ENCODE assay signal across 34 cellular contexts in genomic region chr17:58089111-58089510, GRCh38. TPM values are rescaled to one million over a fixed set of nuclear protein-coding genes. Genes with fewer than 3 reads are reported as not detected.
A peak's percentile ranks its signal among the peaks of the same experiment; 100 is the strongest.
DNase-seq lines count a peak whose midpoint lies in the region; ATAC-seq and TF ChIP-seq lines count a peak whose summit lies in the region.
"Had no signal": no experiment of that assay in that cellular context is flagged by ENCODE, and none has a peak within 500 bp of the region (broad histone marks: within the 10 kb centered on the region; RNA-seq: fewer than 3 reads in every experiment).

No MANE protein-coding gene starts in this region.

- H3K9me3 Mint-ChIP-seq in nephron progenitor cell, result no peaks in the 10 kb centered on the region
- H3K9me3 Mint-ChIP-seq: activated naive CD4-positive, alpha-beta T cell treated with anti-CD3 and anti-CD28 coated beads, Interleukin-2, amount 10 ng/mL, durations not matched to agents 7 days and 5 days; mesothelial cell of epicardium; naive thymus-derived CD8-positive, alpha-beta T cell had no signal

- peaks cover 86% of the 10 kb centered on the region for H3K36me3 ChIP-seq in left ventricle myocardium inferior

- peaks cover 4% of the 10 kb centered on the region for H3K27me3 Mint-ChIP-seq in nephron progenitor cell (ENCODE audit: low read depth, poor library complexity)
- H3K27me3 Mint-ChIP-seq: activated naive CD4-positive, alpha-beta T cell treated with anti-CD3 and anti-CD28 coated beads, Interleukin-2, amount 10 ng/mL, durations not matched to agents 7 days and 5 days; naive thymus-derived CD8-positive, alpha-beta T cell had no signal

- peak overlapping the region; percentile 40 for H3K27ac ChIP-seq in left ventricle myocardium inferior (replicated peaks)
- peak overlapping the region; percentile 27 for H3K27ac ChIP-seq in caudate nucleus (ENCODE audit: low read depth, low read length)
- peak overlapping the region; percentile 73 for H3K27ac ChIP-seq in substantia nigra (ENCODE audit: low read depth, low read length, poor library complexity, severe bottlenecking)
- H3K27ac ChIP-seq: BLaER1, coronary artery, left lung, parathyroid adenoma, spleen, suprapubic skin had no signal

- DNase-seq in left ventricle myocardium inferior (no peak), Right ventricle myocardium inferior (ENCODE audit: missing footprints) (no peak), caudate nucleus (lab: John Stamatoyannopoulos, UW) (peak in 2 of 61 donors; percentile 21 to 34), nephron progenitor cell (no peak), substantia nigra (lab: John Stamatoyannopoulos, UW) (peak in 3 of 49 donors; percentile 5 to 24 (median 14)), hepatic stellate cell (ENCODE audit: low spot score) (no peak), DMS79 treated with DMSO at 0.1 percent for 48 hours (lab: John Stamatoyannopoulos, UW) (no peak), foreskin melanocyte (no peak)
- DNase-seq: ACHN; activated naive CD4-positive, alpha-beta T cell treated with anti-CD3 and anti-CD28 coated beads, Interleukin-2, amount 10 ng/mL, durations not matched to agents 7 days and 5 days; COR-L47; DMS53; GDM1; left lung; naive thymus-derived CD8-positive, alpha-beta T cell; NCI-H2029 treated with DMSO at 0.1 percent for 48 hours; NCI-H526; spleen; T-helper 1 cell had no signal

- peaks cover 60% of the 10 kb centered on the region for H3K4me1 Mint-ChIP-seq in nephron progenitor cell

- TF ChIP-seq CTCF in left ventricle myocardium inferior (IDR thresholded peaks at IDR 0.05; ENCODE audit: borderline replicate concordance) (peak; percentile 11), nephron progenitor cell (IDR thresholded peaks at IDR 0.05) (no peak)

- H3K9me3 ChIP-seq in left ventricle myocardium inferior (replicated peaks), result no peaks in the 10 kb centered on the region
- H3K9me3 ChIP-seq: BLaER1, HAP-1, left lung, spleen, suprapubic skin had no signal

- H3K27me3 ChIP-seq in left ventricle myocardium inferior (ENCODE audit: low read depth), result no peaks in the 10 kb centered on the region
- H3K27me3 ChIP-seq: BLaER1, left lung, spleen, suprapubic skin had no signal

- intact Hi-C loops in left ventricle myocardium inferior (cut with micrococcal nuclease) (no loop called here), Right ventricle myocardium inferior (cut with DNase I) (loop anchor here (5.0 kb wide), 1 partner anchor 232 kb away; no protein-coding TSS in a partner anchor)

- peaks cover 64% of the 10 kb centered on the region for H3K4me1 ChIP-seq in left ventricle myocardium inferior
- H3K4me1 ChIP-seq: HAP-1 had no signal

- peak overlapping the region; percentile 70 for H3K27ac Mint-ChIP-seq in nephron progenitor cell
- H3K27ac Mint-ChIP-seq: mesothelial cell of epicardium had no signal

- H3K36me3 Mint-ChIP-seq in nephron progenitor cell (ENCODE audit: low read depth), result peaks cover 79% of the 10 kb centered on the region

- H3K4me3 ChIP-seq in left ventricle myocardium inferior, result no peak overlapping the region
- H3K4me3 ChIP-seq: BLaER1, coronary artery, HAP-1, K562, left lung, spleen, suprapubic skin had no signal

- H3K4me3 Mint-ChIP-seq in nephron progenitor cell, result no peak overlapping the region
- H3K4me3 Mint-ChIP-seq: activated naive CD4-positive, alpha-beta T cell treated with anti-CD3 and anti-CD28 coated beads, Interleukin-2, amount 10 ng/mL, durations not matched to agents 7 days and 5 days; mesothelial cell of epicardium; naive thymus-derived CD8-positive, alpha-beta T cell had no signal

- ATAC-seq in Right ventricle myocardium inferior, result no peak
- ATAC-seq: activated CD4-positive, CD25-positive, alpha-beta regulatory T cell treated with anti-CD3 and anti-CD28 coated beads, Interleukin-2, amount 50 U/mL, for 24 hours; esophagus mucosa; K562; left lung; naive thymus-derived CD8-positive, alpha-beta T cell had no signal

RNA-seq across cellular contexts. Expression of gene DYNLL2, which starts 5.9 kb away (rescaled TPM):
- total RNA-seq in left ventricle myocardium inferior (93.5 TPM), Right ventricle myocardium inferior (81.4 TPM)

RNA-seq across cellular contexts. Expression of gene OR4D1, which starts 59.1 kb away (rescaled TPM):
- total RNA-seq in left ventricle myocardium inferior (not detected), Right ventricle myocardium inferior (not detected)
- total RNA-seq: esophagus mucosa, HT1080, K562, left lung, MCF 10A, mesothelial cell of epicardium, right cardiac atrium, RPMI7951, SK-MEL-5, suprapubic skin, urinary bladder had no signal
